In genomic region chr15:39788108-39788507, GRCh38 we compare ENCODE assay signal across 12 cellular contexts. TPM values are rescaled to one million over a fixed set of nuclear protein-coding genes. Genes with fewer than 3 reads are reported as not detected.
DNase-seq lines count a peak whose midpoint lies in the region; ATAC-seq and TF ChIP-seq lines count a peak whose summit lies in the region.
"Had no signal": no experiment of that assay in that cellular context is flagged by ENCODE, and none has a peak within 500 bp of the region (broad histone marks: within the 10 kb centered on the region; RNA-seq: fewer than 3 reads in every experiment).

No MANE protein-coding gene starts in this region.

- H3K27ac ChIP-seq in H9 (ENCODE audit: insufficient read length, low read depth, low read length) = no peak overlapping the region
- no peak overlapping the region for H3K27ac ChIP-seq in osteoblast (ENCODE audit: low read depth, low read length)
- H3K27ac ChIP-seq: left ventricle myocardium inferior had no signal

- no peak overlapping the region for H3T11ph ChIP-seq in H9 (ENCODE audit: low read length)

- TF ChIP-seq CTCF in H9 (conservative IDR thresholded peaks at IDR 0.05) = no peak
- no peak for TF ChIP-seq CTCF in osteoblast (IDR thresholded peaks at IDR 0.05; ENCODE audit: extremely low read depth, low read depth, low read length)

- no peak overlapping the region for H4K8ac ChIP-seq in H9 (replicated peaks; ENCODE audit: insufficient read length, low read depth, low read length)

- no peak overlapping the region for H3K14ac ChIP-seq in H9 (ENCODE audit: insufficient read depth, low read length)

- H3K27me3 ChIP-seq in H9 (ENCODE audit: insufficient read depth, low read length) (no peaks in the 10 kb centered on the region), osteoblast (ENCODE audit: insufficient read depth, low read length) (no peaks in the 10 kb centered on the region)
- H3K27me3 ChIP-seq: pancreas had no signal

- no peak overlapping the region for H3K4me3 ChIP-seq in osteoblast (ENCODE audit: insufficient read depth, low read length)
- H3K4me3 ChIP-seq: left ventricle myocardium inferior, pancreas had no signal

- H3K9me3 Mint-ChIP-seq in H9 = no peaks in the 10 kb centered on the region
- H3K9me3 Mint-ChIP-seq in activated naive CD8-positive, alpha-beta T cell treated with anti-CD3 and anti-CD28 coated beads, Interleukin-2, amount 50 U/mL, for 24 hours = no peaks in the 10 kb centered on the region

- no peak overlapping the region for H2AK5ac ChIP-seq in H9 (ENCODE audit: insufficient read length, low read length)

- peak overlapping the region; percentile 13 to 94 (median 41); a peak in 3 of 7 replicates for H3K27ac Mint-ChIP-seq in H9
- H3K27ac Mint-ChIP-seq in activated naive CD8-positive, alpha-beta T cell treated with anti-CD3 and anti-CD28 coated beads, Interleukin-2, amount 50 U/mL, for 24 hours = no peak overlapping the region

- H3K9me3 ChIP-seq in H9 (ENCODE audit: control insufficient read depth, low read depth, low read length) = no peaks in the 10 kb centered on the region
- no peaks in the 10 kb centered on the region for H3K9me3 ChIP-seq in osteoblast (ENCODE audit: low read depth, low read length)
- H3K9me3 ChIP-seq: left ventricle myocardium inferior, pancreas had no signal

- H4K20me1 ChIP-seq in H9 (ENCODE audit: control insufficient read depth, insufficient read depth, insufficient read length) (no peaks in the 10 kb centered on the region), osteoblast (ENCODE audit: insufficient read depth, low read length) (no peaks in the 10 kb centered on the region)

- H3K4me1 ChIP-seq in H9 (ENCODE audit: insufficient read depth, low read length) (peaks cover 23% of the 10 kb centered on the region), osteoblast (ENCODE audit: insufficient read depth, low read length) (peaks cover 73% of the 10 kb centered on the region)

- peaks cover 0 to 4% (median 0%) of the 10 kb centered on the region in 3 experiments; a peak in 1 of 7 replicates for H3K36me3 Mint-ChIP-seq in H9 (ENCODE audit: insufficient read depth in 1 of 3, low read depth in 3 of 3)
- no peaks in the 10 kb centered on the region for H3K36me3 Mint-ChIP-seq in activated naive CD8-positive, alpha-beta T cell treated with anti-CD3 and anti-CD28 coated beads, Interleukin-2, amount 50 U/mL, for 24 hours (ENCODE audit: low read depth)

- H3K4ac ChIP-seq in H9 (ENCODE audit: low read depth, low read length) = no peak overlapping the region

- H3K4me2 ChIP-seq in H9 (ENCODE audit: insufficient read depth, insufficient read length, low read length) = no peak overlapping the region
- H3K4me2 ChIP-seq in osteoblast (ENCODE audit: insufficient read depth, low read length) = peak overlapping the region; percentile 13

- no peak overlapping the region for H2BK12ac ChIP-seq in H9 (ENCODE audit: insufficient read length, low read depth, low read length)

- no peaks in the 10 kb centered on the region for H3K79me1 ChIP-seq in H9 (ENCODE audit: insufficient read depth, low read depth, low read length, poor library complexity, severe bottlenecking)

- no peak for DNase-seq in activated CD4-positive, CD25-positive, alpha-beta regulatory T cell (lab: John Stamatoyannopoulos, UW)
- no peak for DNase-seq in H9
- DNase-seq in activated naive CD8-positive, alpha-beta T cell treated with anti-CD3 and anti-CD28 coated beads, Interleukin-2, amount 50 U/mL, for 24 hours = no peak
- DNase-seq in osteoblast (ENCODE audit: insufficient read length, low spot score, missing footprints) = peak; percentile 58
- DNase-seq in C1 segment of cervical spinal cord (lab: John Stamatoyannopoulos, UW) = no peak
- no peak for DNase-seq in hepatic stellate cell (ENCODE audit: low spot score)
- DNase-seq: activated CD8-positive, alpha-beta memory T cell treated with anti-CD3 and anti-CD28 coated beads, Interleukin-2, amount 50 U/mL, for 48 hours; left ventricle myocardium inferior; pancreas; stimulated activated CD4-positive, alpha-beta T cell treated with anti-CD3 and anti-CD28 coated beads, Interleukin-2, amount 100 ng/mL, for 24 hours had no signal

- no peak overlapping the region for H3K18ac ChIP-seq in H9 (ENCODE audit: insufficient read length, low read depth, low read length)

- H2AFZ ChIP-seq in H9 (ENCODE audit: low read length) = no peak overlapping the region
- H2AFZ ChIP-seq in osteoblast (ENCODE audit: low read length) = no peak overlapping the region

- no peak overlapping the region for H3K56ac ChIP-seq in H9 (ENCODE audit: insufficient read length, low read depth, low read length)

- H2BK120ac ChIP-seq in H9 (ENCODE audit: low read depth, low read length, poor library complexity, severe bottlenecking) = no peak overlapping the region

- H3K23me2 ChIP-seq in H9 (ENCODE audit: insufficient read length, low read depth, low read length, poor library complexity, severe bottlenecking) = peaks cover 6% of the 10 kb centered on the region

- no peak overlapping the region for H4K5ac ChIP-seq in H9 (ENCODE audit: insufficient read length, low read depth, low read length)

- no peak overlapping the region for H3K23ac ChIP-seq in H9 (ENCODE audit: insufficient read length, low read depth, low read length)

- ATAC-seq in activated CD4-positive, CD25-positive, alpha-beta regulatory T cell treated with anti-CD3 and anti-CD28 coated beads, Interleukin-2, amount 50 U/mL, for 24 hours = peak; percentile 75 to 80
- peak; percentile 86 for ATAC-seq in activated naive CD8-positive, alpha-beta T cell treated with anti-CD3 and anti-CD28 coated beads, Interleukin-2, amount 50 U/mL, for 24 hours
- no peak for ATAC-seq in GM21717 (IDR thresholded peaks at IDR 0.05; ENCODE audit: unreplicated experiment)
- ATAC-seq: pancreas had no signal

- no peak overlapping the region for H2BK20ac ChIP-seq in H9 (ENCODE audit: low read depth, low read length, poor library complexity, severe bottlenecking)

- H3K4me1 Mint-ChIP-seq in H9 = peaks cover 73 to 74% of the 10 kb centered on the region in 2 experiments
- H3K4me1 Mint-ChIP-seq in activated naive CD8-positive, alpha-beta T cell treated with anti-CD3 and anti-CD28 coated beads, Interleukin-2, amount 50 U/mL, for 24 hours = peaks cover 46% of the 10 kb centered on the region

- no peaks in the 10 kb centered on the region for H3K36me3 ChIP-seq in osteoblast (ENCODE audit: insufficient read depth, low read length)
- H3K36me3 ChIP-seq: left ventricle myocardium inferior, pancreas had no signal

- H3K79me2 ChIP-seq in H9 (ENCODE audit: insufficient read depth, low read length) = no peaks in the 10 kb centered on the region; the same call in 1 of the 2 replicates
- H3K79me2 ChIP-seq in osteoblast (ENCODE audit: insufficient read depth, low read length) = peaks cover 21% of the 10 kb centered on the region

- H3K9ac ChIP-seq in H9 (ENCODE audit: extremely low read depth, insufficient read length, low read length) = no peak overlapping the region

- H4K91ac ChIP-seq in H9 (ENCODE audit: insufficient read length, low read depth, low read length) = no peak overlapping the region

- no CpG with 5 or more reads among the region's 4 CpGs for WGBS in H9 (ENCODE audit: extremely low coverage, insufficient read length, low lambda C conversion rate)

- no peak overlapping the region for H3K4me3 Mint-ChIP-seq in H9
- no peak overlapping the region for H3K4me3 Mint-ChIP-seq in activated naive CD8-positive, alpha-beta T cell treated with anti-CD3 and anti-CD28 coated beads, Interleukin-2, amount 50 U/mL, for 24 hours

- H2BK15ac ChIP-seq in H9 (ENCODE audit: low read depth, low read length) = no peak overlapping the region

- H2BK5ac ChIP-seq in H9 (ENCODE audit: insufficient read length, low read length) = no peak overlapping the region

- H3K27me3 Mint-ChIP-seq in H9 (ENCODE audit: low read depth) = no peaks in the 10 kb centered on the region
- no peaks in the 10 kb centered on the region for H3K27me3 Mint-ChIP-seq in activated naive CD8-positive, alpha-beta T cell treated with anti-CD3 and anti-CD28 coated beads, Interleukin-2, amount 50 U/mL, for 24 hours

RNA-seq across cellular contexts. Expression of gene FSIP1, which starts 5.5 kb away (rescaled TPM):
- total RNA-seq in H9 (2021) = 0.64 and 0.96 TPM in 2 replicates
- total RNA-seq in osteoblast = 2.1 and 3.6 TPM in 2 replicates
